13 cellular contexts compared by ENCODE assay signal in genomic region chr4:24514808-24515207, GRCh38.
A peak's percentile ranks its signal among the peaks of the same experiment; 100 is the strongest.
DNase-seq lines count a peak whose midpoint lies in the region; ATAC-seq, FAIRE-seq and TF ChIP-seq lines count a peak whose summit lies in the region.
"Had no signal": no experiment of that assay in that cellular context is flagged by ENCODE, and none has a peak within 500 bp of the region (broad histone marks: within the 10 kb centered on the region; RNA-seq: fewer than 3 reads in every experiment).

No MANE protein-coding gene starts in this region.

- no peak overlapping the region for H3K9ac ChIP-seq in HepG2 (ENCODE audit: insufficient read depth, low read depth, low read length)

- TF ChIP-seq CTCF in HepG2 (CRISPR knock-in tag; IDR thresholded peaks at IDR 0.05) = no peak
- peak in 1 of 4 donors; percentile 24 for TF ChIP-seq CTCF in right lobe of liver (IDR thresholded peaks at IDR 0.05)
- TF ChIP-seq CTCF in epithelial cell of proximal tubule (conservative IDR thresholded peaks at IDR 0.05; ENCODE audit: low read depth, low read length) = peak; percentile 59
- peak; percentile 38 for TF ChIP-seq CTCF in type B pancreatic cell (conservative IDR thresholded peaks at IDR 0.05)

- H3K36me3 ChIP-seq in HepG2 (replicated peaks in 1 of 2; ENCODE audit: control insufficient read depth in 1 of 2, insufficient read depth in 2 of 2, low read length in 2 of 2) (no peaks in the 10 kb centered on the region), right lobe of liver (no peaks in the 10 kb centered on the region)

- POLR2A ChIA-PET in HepG2 (lab: Yijun Ruan, JAX) = no interaction called here

- no peaks in the 10 kb centered on the region for H3K9me3 Mint-ChIP-seq in type B pancreatic cell
- H3K9me3 Mint-ChIP-seq: activated naive CD8-positive, alpha-beta T cell treated with anti-CD3 and anti-CD28 coated beads, Interleukin-2, amount 10 ng/mL, durations not matched to agents 7 days and 5 days had no signal

- no peak overlapping the region for H3K4me3 ChIP-seq in HepG2 (replicated peaks in 1 of 3; ENCODE audit: insufficient read depth in 1 of 3, low read depth in 2 of 3, low read length in 3 of 3)
- H3K4me3 ChIP-seq in right lobe of liver = no peak overlapping the region
- no peak overlapping the region for H3K4me3 ChIP-seq in epithelial cell of proximal tubule (ENCODE audit: low read depth, low read length)

- H2AFZ ChIP-seq in HepG2 (ENCODE audit: low read length) = no peak overlapping the region

- H3K79me2 ChIP-seq in HepG2 (ENCODE audit: insufficient read depth, low read length) = no peaks in the 10 kb centered on the region

- in situ Hi-C loops in HepG2 (cut with HindIII; ENCODE audit: extremely low pct_ligation_motif_present, low pct_unique_long_range_greater_than_20kb) (no loop called here), ACHN (cut with HindIII; ENCODE audit: low pct_ligation_motif_present, low pct_unique_long_range_greater_than_20kb, low sequenced_read_pairs) (no loop called here)

- CTCF ChIA-PET in HepG2 (lab: Yijun Ruan, JAX; ENCODE audit: low intra/inter-chr PET ratio, low total read pairs) = no interaction called here

- FAIRE-seq in HepG2 (lab: Jason Lieb, UNC) = no peak

- WGBS in HepG2 (ENCODE audit: low lambda C conversion rate) = 92% methylated on average over 1 of the region's 1 CpG
- WGBS in right lobe of liver (ENCODE audit: insufficient coverage, low coverage, low lambda C conversion rate, missing lambda C conversion rate) = 56% methylated on average over 1 of the region's 1 CpG

- BruUV-seq in HepG2 (replicated peaks; lab: Mats Ljungman, UMichigan) = no TSS peak

- no peaks in the 10 kb centered on the region for H3K27me3 ChIP-seq in HepG2 (ENCODE audit: control insufficient read depth in 1 of 2, insufficient read depth in 2 of 2, low read length in 2 of 2)
- H3K27me3 ChIP-seq in right lobe of liver = no peaks in the 10 kb centered on the region

- H3K4me1 Mint-ChIP-seq in type B pancreatic cell (ENCODE audit: unreplicated experiment) = peaks cover 6% of the 10 kb centered on the region
- H3K4me1 Mint-ChIP-seq: B cell had no signal

- H3K27ac Mint-ChIP-seq in type B pancreatic cell = no peak overlapping the region
- H3K27ac Mint-ChIP-seq: activated naive CD8-positive, alpha-beta T cell treated with anti-CD3 and anti-CD28 coated beads, Interleukin-2, amount 10 ng/mL, durations not matched to agents 7 days and 5 days; B cell had no signal

- H3K27me3 Mint-ChIP-seq in type B pancreatic cell = no peaks in the 10 kb centered on the region
- H3K27me3 Mint-ChIP-seq: activated naive CD8-positive, alpha-beta T cell treated with anti-CD3 and anti-CD28 coated beads, Interleukin-2, amount 10 ng/mL, durations not matched to agents 7 days and 5 days; B cell had no signal

- H3K27ac ChIP-seq in HepG2 (ENCODE audit: extremely low read length, insufficient read depth, low read length) = no peak overlapping the region
- H3K27ac ChIP-seq in right lobe of liver = no peak overlapping the region

- H3K9me3 ChIP-seq in HepG2 (ENCODE audit: low read length) (no peaks in the 10 kb centered on the region), right lobe of liver (no peaks in the 10 kb centered on the region)

- no peak for DNase-seq in HepG2 (ENCODE audit: low spot score)
- DNase-seq in right lobe of liver = no peak
- peak; percentile 2 for DNase-seq in NCI-H69 (lab: John Stamatoyannopoulos, UW)
- no peak for DNase-seq in epithelial cell of proximal tubule (ENCODE audit: low read depth)
- no peak for DNase-seq in type B pancreatic cell (ENCODE audit: extremely low spot score, unreplicated experiment)
- DNase-seq in ACHN = no peak
- DNase-seq: activated naive CD8-positive, alpha-beta T cell treated with anti-CD3 and anti-CD28 coated beads, Interleukin-2, amount 10 ng/mL, durations not matched to agents 7 days and 5 days; GF-D8; left cardiac atrium; NCI-H2171 treated with DMSO at 0.1 percent for 48 hours had no signal

- no peaks in the 10 kb centered on the region for H3K4me1 ChIP-seq in HepG2 (ENCODE audit: insufficient read depth, low read length)
- H3K4me1 ChIP-seq in right lobe of liver = no peaks in the 10 kb centered on the region

- no peak for TF ChIP-seq RAD21 in HepG2 (CRISPR knock-in tag; IDR thresholded peaks at IDR 0.05)

- intact Hi-C loops in HepG2 (cut with micrococcal nuclease; ENCODE audit: unreplicated experiment) (no loop called here), right lobe of liver (cut with DNase I) (no loop called here)

- H3K4me2 ChIP-seq in HepG2 (ENCODE audit: low read depth, low read length) = no peak overlapping the region

- ATAC-seq in HepG2 (peak; percentile 9), right lobe of liver (no peak), HG02763 (IDR thresholded peaks at IDR 0.05; ENCODE audit: unreplicated experiment) (no peak), GM18867 (IDR thresholded peaks at IDR 0.05; ENCODE audit: unreplicated experiment) (no peak)

- no peak for TF ChIP-seq POLR2A in HepG2 (IDR thresholded peaks at IDR 0.05; ENCODE audit: insufficient read depth in 1 of 2, low read depth in 2 of 2, low read length in 2 of 2)
- TF ChIP-seq POLR2A in right lobe of liver (IDR thresholded peaks at IDR 0.05) = no peak

- peaks cover 19% of the 10 kb centered on the region for H3K36me3 Mint-ChIP-seq in type B pancreatic cell

- no peak for TF ChIP-seq EP300 in HepG2 (IDR thresholded peaks at IDR 0.05; ENCODE audit: low read depth in 2 of 2, low read length in 2 of 2)
- TF ChIP-seq EP300 in HepG2 (CRISPR knock-in tag; IDR thresholded peaks at IDR 0.05; ENCODE audit: borderline replicate concordance) = no peak

- no peak overlapping the region for H3K4me3 Mint-ChIP-seq in type B pancreatic cell
- H3K4me3 Mint-ChIP-seq: activated naive CD8-positive, alpha-beta T cell treated with anti-CD3 and anti-CD28 coated beads, Interleukin-2, amount 10 ng/mL, durations not matched to agents 7 days and 5 days; B cell had no signal

- no peaks in the 10 kb centered on the region for H4K20me1 ChIP-seq in HepG2 (ENCODE audit: insufficient read depth, low read length)

TF ChIP-seq in HepG2, 621 proteins besides CTCF, POLR2A, EP300 and RAD21 (continues in another document):
- TF ChIP-seq, protein P1, sequence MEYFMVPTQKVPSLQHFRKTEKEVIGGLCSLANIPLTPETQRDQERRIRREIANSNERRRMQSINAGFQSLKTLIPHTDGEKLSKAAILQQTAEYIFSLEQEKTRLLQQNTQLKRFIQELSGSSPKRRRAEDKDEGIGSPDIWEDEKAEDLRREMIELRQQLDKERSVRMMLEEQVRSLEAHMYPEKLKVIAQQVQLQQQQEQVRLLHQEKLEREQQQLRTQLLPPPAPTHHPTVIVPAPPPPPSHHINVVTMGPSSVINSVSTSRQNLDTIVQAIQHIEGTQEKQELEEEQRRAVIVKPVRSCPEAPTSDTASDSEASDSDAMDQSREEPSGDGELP (IDR thresholded peaks at IDR 0.05; ENCODE audit: borderline replicate concordance, low read depth) = no peak
- TF ChIP-seq ZNF333 (CRISPR knock-in tag; IDR thresholded peaks at IDR 0.05; ENCODE audit: borderline replicate concordance) (no peak), ZNF883 (CRISPR knock-in tag; IDR thresholded peaks at IDR 0.05; ENCODE audit: not compliant biosample characterization) (no peak), ZNF652 (CRISPR knock-in tag; IDR thresholded peaks at IDR 0.05; ENCODE audit: borderline replicate concordance, low read depth) (peak; percentile 30; the same call in 1 of the 2 replicates), STAG1 (CRISPR knock-in tag; IDR thresholded peaks at IDR 0.05) (peak; percentile 18; the same call in 1 of the 2 replicates)
- TF ChIP-seq, protein P2, sequence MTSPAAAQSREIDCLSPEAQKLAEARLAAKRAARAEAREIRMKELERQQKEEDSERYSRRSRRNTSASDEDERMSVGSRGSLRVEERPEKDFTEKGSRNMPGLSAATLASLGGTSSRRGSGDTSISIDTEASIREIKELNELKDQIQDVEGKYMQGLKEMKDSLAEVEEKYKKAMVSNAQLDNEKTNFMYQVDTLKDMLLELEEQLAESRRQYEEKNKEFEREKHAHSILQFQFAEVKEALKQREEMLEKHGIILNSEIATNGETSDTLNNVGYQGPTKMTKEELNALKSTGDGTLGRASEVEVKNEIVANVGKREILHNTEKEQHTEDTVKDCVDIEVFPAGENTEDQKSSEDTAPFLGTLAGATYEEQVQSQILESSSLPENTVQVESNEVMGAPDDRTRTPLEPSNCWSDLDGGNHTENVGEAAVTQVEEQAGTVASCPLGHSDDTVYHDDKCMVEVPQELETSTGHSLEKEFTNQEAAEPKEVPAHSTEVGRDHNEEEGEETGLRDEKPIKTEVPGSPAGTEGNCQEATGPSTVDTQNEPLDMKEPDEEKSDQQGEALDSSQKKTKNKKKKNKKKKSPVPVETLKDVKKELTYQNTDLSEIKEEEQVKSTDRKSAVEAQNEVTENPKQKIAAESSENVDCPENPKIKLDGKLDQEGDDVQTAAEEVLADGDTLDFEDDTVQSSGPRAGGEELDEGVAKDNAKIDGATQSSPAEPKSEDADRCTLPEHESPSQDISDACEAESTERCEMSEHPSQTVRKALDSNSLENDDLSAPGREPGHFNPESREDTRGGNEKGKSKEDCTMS (CRISPR knock-in tag; conservative IDR thresholded peaks at IDR 0.05) = no peak
- TF ChIP-seq, protein P3, sequence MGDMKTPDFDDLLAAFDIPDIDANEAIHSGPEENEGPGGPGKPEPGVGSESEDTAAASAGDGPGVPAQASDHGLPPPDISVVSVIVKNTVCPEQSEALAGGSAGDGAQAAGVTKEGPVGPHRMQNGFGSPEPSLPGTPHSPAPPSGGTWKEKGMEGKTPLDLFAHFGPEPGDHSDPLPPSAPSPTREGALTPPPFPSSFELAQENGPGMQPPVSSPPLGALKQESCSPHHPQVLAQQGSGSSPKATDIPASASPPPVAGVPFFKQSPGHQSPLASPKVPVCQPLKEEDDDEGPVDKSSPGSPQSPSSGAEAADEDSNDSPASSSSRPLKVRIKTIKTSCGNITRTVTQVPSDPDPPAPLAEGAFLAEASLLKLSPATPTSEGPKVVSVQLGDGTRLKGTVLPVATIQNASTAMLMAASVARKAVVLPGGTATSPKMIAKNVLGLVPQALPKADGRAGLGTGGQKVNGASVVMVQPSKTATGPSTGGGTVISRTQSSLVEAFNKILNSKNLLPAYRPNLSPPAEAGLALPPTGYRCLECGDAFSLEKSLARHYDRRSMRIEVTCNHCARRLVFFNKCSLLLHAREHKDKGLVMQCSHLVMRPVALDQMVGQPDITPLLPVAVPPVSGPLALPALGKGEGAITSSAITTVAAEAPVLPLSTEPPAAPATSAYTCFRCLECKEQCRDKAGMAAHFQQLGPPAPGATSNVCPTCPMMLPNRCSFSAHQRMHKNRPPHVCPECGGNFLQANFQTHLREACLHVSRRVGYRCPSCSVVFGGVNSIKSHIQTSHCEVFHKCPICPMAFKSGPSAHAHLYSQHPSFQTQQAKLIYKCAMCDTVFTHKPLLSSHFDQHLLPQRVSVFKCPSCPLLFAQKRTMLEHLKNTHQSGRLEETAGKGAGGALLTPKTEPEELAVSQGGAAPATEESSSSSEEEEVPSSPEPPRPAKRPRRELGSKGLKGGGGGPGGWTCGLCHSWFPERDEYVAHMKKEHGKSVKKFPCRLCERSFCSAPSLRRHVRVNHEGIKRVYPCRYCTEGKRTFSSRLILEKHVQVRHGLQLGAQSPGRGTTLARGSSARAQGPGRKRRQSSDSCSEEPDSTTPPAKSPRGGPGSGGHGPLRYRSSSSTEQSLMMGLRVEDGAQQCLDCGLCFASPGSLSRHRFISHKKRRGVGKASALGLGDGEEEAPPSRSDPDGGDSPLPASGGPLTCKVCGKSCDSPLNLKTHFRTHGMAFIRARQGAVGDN (CRISPR knock-in tag; IDR thresholded peaks at IDR 0.05) = no peak
